ENCODE assay signal across 1 cellular context in the genomic region with DNA sequence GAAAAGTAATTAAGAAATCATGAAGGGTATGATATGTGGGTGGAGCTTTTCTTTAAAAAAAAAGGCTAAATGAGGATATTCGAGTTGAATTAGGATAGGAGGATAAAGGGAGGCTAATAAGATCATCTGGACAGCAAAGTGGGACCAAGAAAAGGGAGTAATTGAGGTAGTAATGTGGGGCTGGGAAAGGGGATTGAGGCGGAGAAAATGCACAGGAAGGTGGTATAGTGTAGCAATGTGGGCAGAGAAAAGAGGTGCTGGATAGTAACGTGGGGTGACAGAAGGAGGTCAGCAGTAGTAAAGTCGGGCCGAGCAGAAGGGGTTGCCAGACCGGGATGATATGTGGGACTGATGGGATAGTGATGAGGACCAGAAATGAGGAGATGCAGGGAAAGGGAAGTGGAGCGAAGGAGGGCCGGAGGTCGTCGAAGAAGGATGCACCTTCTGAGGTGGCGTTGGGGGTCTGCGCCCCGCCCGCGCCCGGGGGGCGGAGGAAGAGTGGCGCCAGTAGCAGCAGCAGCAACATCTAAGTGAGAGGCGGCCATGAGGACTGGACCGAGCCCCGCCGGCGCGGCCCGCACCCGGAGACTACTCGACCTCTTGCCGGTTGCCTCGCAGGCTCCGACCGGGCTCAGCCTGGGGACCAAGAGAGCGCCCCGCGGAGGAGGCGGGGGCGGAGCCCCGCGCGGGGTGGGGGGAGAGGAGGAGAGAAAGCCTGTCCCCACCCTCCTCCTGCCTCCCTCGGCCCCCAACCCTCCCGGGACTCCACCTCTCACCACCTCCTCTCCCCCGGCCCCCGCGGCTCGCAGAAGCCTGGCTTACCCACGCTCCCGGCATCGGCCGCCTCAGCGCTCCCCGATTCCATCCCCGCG.
TF ChIP-seq lines count a peak whose summit lies in the region.

No MANE protein-coding gene starts in this region.

TF ChIP-seq in SK-N-SH, 30 proteins besides CTCF, POLR2A, EP300 and RAD21 (continued from another document):
- no peak for TF ChIP-seq FOSL2 (IDR thresholded peaks at IDR 0.05; ENCODE audit: borderline replicate concordance, low read depth)
